In the genomic region with DNA sequence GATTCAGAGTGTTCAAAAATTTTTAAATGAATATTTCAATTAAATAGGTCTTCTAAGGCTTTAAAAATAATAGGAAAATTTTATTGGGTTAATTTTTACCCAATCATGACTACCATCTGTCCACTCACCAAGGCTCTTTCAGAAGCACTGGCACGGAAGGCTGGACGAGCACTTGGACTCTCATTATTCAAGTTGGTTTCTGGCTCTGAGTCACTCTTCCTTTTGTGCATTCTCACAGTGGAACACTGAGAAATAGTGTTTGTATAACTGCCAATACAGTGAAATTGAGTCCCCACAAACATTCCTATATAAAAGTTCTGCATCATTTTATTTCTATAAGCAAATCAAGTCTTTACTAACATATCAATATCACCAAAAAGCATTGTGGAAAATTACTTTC, we compare ENCODE assay signal across 15 cellular contexts.
A peak's percentile ranks its signal among the peaks of the same experiment; 100 is the strongest.
DNase-seq lines count a peak whose midpoint lies in the region; ATAC-seq and TF ChIP-seq lines count a peak whose summit lies in the region.
"Had no signal": no experiment of that assay in that cellular context is flagged by ENCODE, and none has a peak within 500 bp of the region (broad histone marks: within the 10 kb centered on the region; RNA-seq: fewer than 3 reads in every experiment).

No MANE protein-coding gene starts in this region.

- H3K4me3 Mint-ChIP-seq in T-cell, result no peak overlapping the region
- H3K4me3 Mint-ChIP-seq: activated CD4-positive, alpha-beta T cell treated with anti-CD3 and anti-CD28 coated beads for 36 hours; B cell had no signal

- H3K4me3 ChIP-seq in astrocyte of the spinal cord (ENCODE audit: low read depth, low read length), result no peak overlapping the region
- H3K4me3 ChIP-seq in body of pancreas, result no peak overlapping the region

- in situ Hi-C loops in astrocyte of the spinal cord (cut with HindIII; ENCODE audit: low sequenced_read_pairs), result no loop called here

- H3K36me3 ChIP-seq in body of pancreas (replicated peaks in 1 of 2; ENCODE audit: insufficient read depth in 1 of 2, low read depth in 2 of 2), result no peaks in the 10 kb centered on the region

- H3K27ac Mint-ChIP-seq in T-cell, result no peak overlapping the region
- H3K27ac Mint-ChIP-seq: activated CD4-positive, alpha-beta T cell treated with anti-CD3 and anti-CD28 coated beads for 36 hours; B cell had no signal

- intact Hi-C loops in body of pancreas (cut with DNase I), result no loop called here

- H3K4me1 ChIP-seq in body of pancreas, result no peaks in the 10 kb centered on the region

- H3K36me3 Mint-ChIP-seq in T-cell, result no peaks in the 10 kb centered on the region

- no peak for TF ChIP-seq CTCF in astrocyte of the spinal cord (IDR thresholded peaks at IDR 0.05; ENCODE audit: low read depth, low read length)
- TF ChIP-seq CTCF in body of pancreas (IDR thresholded peaks at IDR 0.05), result no peak

- H3K27me3 ChIP-seq in body of pancreas, result no peaks in the 10 kb centered on the region

- H3K4me1 Mint-ChIP-seq in T-cell, result no peaks in the 10 kb centered on the region
- H3K4me1 Mint-ChIP-seq: activated CD4-positive, alpha-beta T cell treated with anti-CD3 and anti-CD28 coated beads for 36 hours; B cell had no signal

- DNase-seq in A172 (ENCODE audit: low spot score) (peak; percentile 39), HS-27A (ENCODE audit: low read depth) (peak; percentile 8), astrocyte of the spinal cord (ENCODE audit: low read depth, low spot score) (peak; percentile 85), glomerular visceral epithelial cell (ENCODE audit: extremely low spot score) (peak; percentile 67), body of pancreas (no peak), T-cell (no peak), NCI-H187 treated with DMSO at 0.1 percent for 48 hours (lab: John Stamatoyannopoulos, UW) (no peak)
- no peak for DNase-seq in activated T-cell treated with anti-CD3 and anti-CD28 coated beads, Interleukin-2, amount 50 U/mL, for 48 hours
- DNase-seq: activated CD4-positive, alpha-beta T cell treated with anti-CD3 and anti-CD28 coated beads for 36 hours; cortex of kidney; H7; Karpas-422; NCI-H524 treated with DMSO at 0.1 percent for 48 hours; stimulated activated CD4-positive, alpha-beta T cell treated with anti-CD3 and anti-CD28 coated beads, Interleukin-12 subunit alpha, Interleukin-12 subunit beta, amount 100 ng/mL, for 4 hours had no signal

- no peaks in the 10 kb centered on the region for H3K27me3 Mint-ChIP-seq in T-cell
- H3K27me3 Mint-ChIP-seq: activated CD4-positive, alpha-beta T cell treated with anti-CD3 and anti-CD28 coated beads for 36 hours; B cell had no signal

- H3K9me3 Mint-ChIP-seq in T-cell, result peaks cover 0 to 19% (median 7%) of the 10 kb centered on the region in 3 donors

- 24 to 37% methylated on average over 2 of the region's 2 CpGs for WGBS in body of pancreas, 2 donors

- no peaks in the 10 kb centered on the region for H3K9me3 ChIP-seq in body of pancreas

- CTCF ChIA-PET in T-cell (lab: Charles Lee), result no interaction called here

- ATAC-seq in body of pancreas, result no peak
- no peak for ATAC-seq in T-cell (replicated peaks in 1 of 4)
- ATAC-seq: activated CD4-positive, alpha-beta T cell treated with anti-CD3 and anti-CD28 coated beads for 36 hours had no signal

- no peak for TF ChIP-seq POLR2A in body of pancreas (IDR thresholded peaks at IDR 0.05)

- no peak overlapping the region for H3K27ac ChIP-seq in body of pancreas

- POLR2A ChIA-PET in T-cell (lab: Charles Lee), result no interaction called here

Comparison
In these comparisons a context has a peak if more than half of its experiments do, and no peak if none do; other contexts are left out.
1. DNase-seq: peak in A172 (single experiment), HS-27A (single experiment), astrocyte of the spinal cord (single experiment) and glomerular visceral epithelial cell (single experiment); none in activated T-cell treated with anti-CD3 and anti-CD28 coated beads, Interleukin-2, amount 50 U/mL, for 48 hours (0 of 2), body of pancreas (0 of 4), T-cell (0 of 34) and NCI-H187 treated with DMSO at 0.1 percent for 48 hours (single experiment).